22 cellular contexts compared by ENCODE assay signal in genomic region chr11:37849731-37850130, GRCh38.
DNase-seq lines count a peak whose midpoint lies in the region; FAIRE-seq and TF ChIP-seq lines count a peak whose summit lies in the region.
"Had no signal": no experiment of that assay in that cellular context is flagged by ENCODE, and none has a peak within 500 bp of the region (broad histone marks: within the 10 kb centered on the region; RNA-seq: fewer than 3 reads in every experiment).

No MANE protein-coding gene starts in this region.

- H3K79me2 ChIP-seq in GM23248 (ENCODE audit: insufficient read depth): no peaks in the 10 kb centered on the region

- H3K27ac ChIP-seq in GM23248: no peak overlapping the region
- H3K27ac ChIP-seq: C4-2B, SJCRH30 had no signal

- H4K20me1 ChIP-seq in GM23248 (ENCODE audit: insufficient read depth): no peaks in the 10 kb centered on the region

- H3K4me2 ChIP-seq in GM23248 (ENCODE audit: unreplicated experiment): no peak overlapping the region

- H3K4me3 ChIP-seq in GM23248: no peak overlapping the region
- H3K4me3 ChIP-seq: SJCRH30 had no signal

- no peaks in the 10 kb centered on the region for H3F3A ChIP-seq in GM23248 (ENCODE audit: insufficient read depth)

- no peak for FAIRE-seq in H54 (lab: Jason Lieb, UNC)

- no peaks in the 10 kb centered on the region for H3K9me2 ChIP-seq in GM23248 (ENCODE audit: insufficient read depth)

- no peak for TF ChIP-seq POLR2A in H54 (IDR thresholded peaks at IDR 0.05; ENCODE audit: low read depth, low read length)

- no peaks in the 10 kb centered on the region for H3K9me3 ChIP-seq in GM23248 (ENCODE audit: low read depth)
- H3K9me3 ChIP-seq: SJCRH30 had no signal

- no peaks in the 10 kb centered on the region for H3K36me3 ChIP-seq in GM23248 (ENCODE audit: low read depth)
- H3K36me3 ChIP-seq: SJCRH30 had no signal

- no peak overlapping the region for H2AFZ ChIP-seq in GM23248

- H3K9ac ChIP-seq in GM23248: no peak overlapping the region

- in situ Hi-C loops in GM23248 (cut with MboI): no loop called here

- no peaks in the 10 kb centered on the region for H3K4me1 ChIP-seq in GM23248 (ENCODE audit: insufficient read depth)
- H3K4me1 ChIP-seq: SJCRH30 had no signal

- H3K27me3 ChIP-seq in GM23248 (replicated peaks; ENCODE audit: insufficient read depth): no peaks in the 10 kb centered on the region

- DNase-seq in NCI-H748 (lab: John Stamatoyannopoulos, UW; ENCODE audit: unreplicated experiment): peak; percentile 34
- DNase-seq in NCI-H748 treated with DMSO at 0.1 percent for 48 hours (lab: John Stamatoyannopoulos, UW): no peak
- peak; percentile 45 for DNase-seq in dedifferentiated amniotic fluid mesenchymal stem cell (ENCODE audit: extremely low spot score)
- DNase-seq in left kidney (ENCODE audit: low read depth, low spot score): peak; percentile 21
- peak; percentile 41 for DNase-seq in stromal cell of bone marrow (ENCODE audit: low read depth)
- no peak for DNase-seq in NCI-H2196 (lab: John Stamatoyannopoulos, UW; ENCODE audit: unreplicated experiment)
- DNase-seq in GM23248: no peak
- no peak for DNase-seq in H54 (ENCODE audit: insufficient read length, low spot score)
- DNase-seq: 8988T; Calu3; CD8-positive, alpha-beta memory T cell; EL; GF-D8; Karpas-422; MV-4-11; NCI-H1105 treated with DMSO at 0.1 percent for 48 hours; NCI-H2029 treated with DMSO at 0.1 percent for 48 hours; NCI-H2171; NCI-H446 treated with DMSO at 0.1 percent for 48 hours; NCI-H526 treated with DMSO at 0.1 percent for 48 hours; SJCRH30 had no signal

Comparison
In these comparisons a context has a peak if more than half of its experiments do, and no peak if none do; other contexts are left out.
1. DNase-seq: peak in NCI-H748 (single experiment), dedifferentiated amniotic fluid mesenchymal stem cell (single experiment), left kidney (single experiment) and stromal cell of bone marrow (single experiment); none in NCI-H748 treated with DMSO at 0.1 percent for 48 hours (single experiment), NCI-H2196 (single experiment), GM23248 (single experiment) and H54 (single experiment).